ENCODE assay signal across 8 cellular contexts in genomic region chr5:60844429-60844890, GRCh38. TPM values are rescaled to one million over a fixed set of nuclear protein-coding genes. Genes with fewer than 3 reads are reported as not detected.
A peak's percentile ranks its signal among the peaks of the same experiment; 100 is the strongest.
DNase-seq lines count a peak whose midpoint lies in the region; ATAC-seq and TF ChIP-seq lines count a peak whose summit lies in the region.

No MANE protein-coding gene starts in this region.

- peaks cover 0 to 13% of the 10 kb centered on the region in 2 donors for H3K4me1 ChIP-seq in right atrium auricular region

- no peaks in the 10 kb centered on the region for H3K27me3 ChIP-seq in right atrium auricular region

- ATAC-seq in HG02870 (IDR thresholded peaks at IDR 0.05; ENCODE audit: unreplicated experiment), result no peak

- no peaks in the 10 kb centered on the region for H3K36me3 Mint-ChIP-seq in activated CD4-positive, alpha-beta T cell treated with anti-CD3 and anti-CD28 coated beads, Interleukin-2, amount 10 ng/mL, durations not matched to agents 7 days and 5 days (ENCODE audit: low read depth)

- intact Hi-C loops in posterior vena cava (cut with DNase I), result no loop called here

- POLR2A ChIA-PET in activated CD4-positive, alpha-beta T cell treated with anti-CD3 and anti-CD28 coated beads, Interleukin-2, amount 10 ng/mL, durations not matched to agents 7 days and 5 days (lab: Charles Lee), result interaction anchor here (0.8 kb wide), 1 partner anchor 145 kb away, joined by 4 read pairs; the partner anchor contains the start of gene DEPDC1B

- H3K27ac Mint-ChIP-seq in activated CD4-positive, alpha-beta T cell treated with anti-CD3 and anti-CD28 coated beads, Interleukin-2, amount 10 ng/mL, durations not matched to agents 7 days and 5 days, result peak overlapping the region; percentile 60

- no peaks in the 10 kb centered on the region for H3K9me3 ChIP-seq in right atrium auricular region

- no peaks in the 10 kb centered on the region for H3K36me3 ChIP-seq in right atrium auricular region

- CTCF ChIA-PET in activated CD4-positive, alpha-beta T cell treated with anti-CD3 and anti-CD28 coated beads, Interleukin-2, amount 10 ng/mL, durations not matched to agents 7 days and 5 days (lab: Charles Lee), result interaction anchor here (2.3 kb wide), 1 partner anchor 12 kb away, joined by 5 read pairs; no protein-coding TSS in a partner anchor

- no peak overlapping the region for H3K27ac ChIP-seq in right atrium auricular region
- H3K27ac ChIP-seq in skin epidermis, result peak overlapping the region in 5 of 21 experiments; percentile 2 to 80 (median 45)

- H3K9me3 Mint-ChIP-seq in activated CD4-positive, alpha-beta T cell treated with anti-CD3 and anti-CD28 coated beads, Interleukin-2, amount 10 ng/mL, durations not matched to agents 7 days and 5 days, result no peaks in the 10 kb centered on the region

- TF ChIP-seq CTCF in right atrium auricular region (IDR thresholded peaks at IDR 0.05), result no peak

- DNase-seq in activated CD4-positive, alpha-beta T cell treated with anti-CD3 and anti-CD28 coated beads, Interleukin-2, amount 10 ng/mL, durations not matched to agents 7 days and 5 days, result no peak
- DNase-seq in activated CD4-positive, alpha-beta T cell treated with anti-CD3 and anti-CD28 coated beads for 4 hours, result no peak
- peak; percentile 32 for DNase-seq in T1000 (lab: John Stamatoyannopoulos, UW)
- no peak for DNase-seq in right atrium auricular region (ENCODE audit: low spot score)
- no peak for DNase-seq in NCI-H2081 treated with DMSO at 0.1 percent for 48 hours (lab: John Stamatoyannopoulos, UW)
- no peak for DNase-seq in posterior vena cava (ENCODE audit: low spot score)

- H3K4me3 ChIP-seq in right atrium auricular region, result peak overlapping the region; percentile 47 to 68
- peak overlapping the region; percentile 54 to 81 (median 69) for H3K4me3 ChIP-seq in skin epidermis

- H3K27me3 Mint-ChIP-seq in activated CD4-positive, alpha-beta T cell treated with anti-CD3 and anti-CD28 coated beads, Interleukin-2, amount 10 ng/mL, durations not matched to agents 7 days and 5 days, result peaks cover 68% of the 10 kb centered on the region

- H3K4me1 Mint-ChIP-seq in activated CD4-positive, alpha-beta T cell treated with anti-CD3 and anti-CD28 coated beads, Interleukin-2, amount 10 ng/mL, durations not matched to agents 7 days and 5 days, result peaks cover 13% of the 10 kb centered on the region

- H3K4me3 Mint-ChIP-seq in activated CD4-positive, alpha-beta T cell treated with anti-CD3 and anti-CD28 coated beads, Interleukin-2, amount 10 ng/mL, durations not matched to agents 7 days and 5 days, result peak overlapping the region; percentile 71

RNA-seq across cellular contexts. Expression of gene ELOVL7, which starts 0.4 kb away (rescaled TPM):
- total RNA-seq in activated CD4-positive, alpha-beta T cell treated with anti-CD3 and anti-CD28 coated beads, Interleukin-2, amount 10 ng/mL, durations not matched to agents 7 days and 5 days, result under 1 TPM; 0.42 to 0.99 TPM
- total RNA-seq in right atrium auricular region (1 to 10 TPM in 1 of 2 donors, under 1 TPM in 1; 0.43 to 1.5 TPM), posterior vena cava (1 to 10 TPM; 2.7 to 4.3 TPM)
